1 cellular context compared by ENCODE assay signal in the genomic region with DNA sequence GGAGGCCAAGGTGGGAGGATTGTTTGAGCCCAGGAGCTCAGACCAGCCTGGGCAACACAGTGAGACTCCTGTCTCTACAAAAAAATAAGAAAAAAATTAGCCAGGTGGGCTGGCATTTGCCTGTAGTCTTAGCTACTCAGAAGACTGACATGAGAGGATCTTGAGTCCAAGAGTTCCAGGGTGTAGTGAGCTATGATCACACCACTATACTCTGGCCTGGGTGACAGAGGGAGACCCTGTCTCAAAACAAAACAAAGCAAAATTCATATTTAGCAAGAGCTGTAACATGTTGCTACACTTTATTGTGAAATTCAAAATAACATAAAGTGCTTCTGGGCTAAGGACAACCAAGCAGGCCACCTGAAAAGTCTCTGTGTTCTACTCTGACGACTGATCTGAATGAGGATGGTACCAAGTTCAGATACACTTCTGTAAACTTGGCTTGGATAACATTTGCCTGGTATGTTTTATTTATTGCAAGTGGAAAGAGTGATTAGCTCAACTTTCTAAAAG.
A peak's percentile ranks its signal among the peaks of the same experiment; 100 is the strongest.
TF ChIP-seq lines count a peak whose summit lies in the region.

No MANE protein-coding gene starts in this region.

TF ChIP-seq in K562, 482 proteins besides CTCF, POLR2A, EP300 and RAD21 (continued from another document):
- TF ChIP-seq ZNF695 (CRISPR knock-in tag; IDR thresholded peaks at IDR 0.05), result no peak
- TF ChIP-seq CEBPB (tag; IDR thresholded peaks at IDR 0.05), result peak; percentile 20; the same call in 1 of the 2 replicates
- TF ChIP-seq, protein P1, sequence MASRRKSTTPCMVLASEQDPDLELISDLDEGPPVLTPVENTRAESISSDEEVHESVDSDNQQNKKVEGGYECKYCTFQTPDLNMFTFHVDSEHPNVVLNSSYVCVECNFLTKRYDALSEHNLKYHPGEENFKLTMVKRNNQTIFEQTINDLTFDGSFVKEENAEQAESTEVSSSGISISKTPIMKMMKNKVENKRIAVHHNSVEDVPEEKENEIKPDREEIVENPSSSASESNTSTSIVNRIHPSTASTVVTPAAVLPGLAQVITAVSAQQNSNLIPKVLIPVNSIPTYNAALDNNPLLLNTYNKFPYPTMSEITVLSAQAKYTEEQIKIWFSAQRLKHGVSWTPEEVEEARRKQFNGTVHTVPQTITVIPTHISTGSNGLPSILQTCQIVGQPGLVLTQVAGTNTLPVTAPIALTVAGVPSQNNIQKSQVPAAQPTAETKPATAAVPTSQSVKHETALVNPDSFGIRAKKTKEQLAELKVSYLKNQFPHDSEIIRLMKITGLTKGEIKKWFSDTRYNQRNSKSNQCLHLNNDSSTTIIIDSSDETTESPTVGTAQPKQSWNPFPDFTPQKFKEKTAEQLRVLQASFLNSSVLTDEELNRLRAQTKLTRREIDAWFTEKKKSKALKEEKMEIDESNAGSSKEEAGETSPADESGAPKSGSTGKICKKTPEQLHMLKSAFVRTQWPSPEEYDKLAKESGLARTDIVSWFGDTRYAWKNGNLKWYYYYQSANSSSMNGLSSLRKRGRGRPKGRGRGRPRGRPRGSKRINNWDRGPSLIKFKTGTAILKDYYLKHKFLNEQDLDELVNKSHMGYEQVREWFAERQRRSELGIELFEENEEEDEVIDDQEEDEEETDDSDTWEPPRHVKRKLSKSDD (conservative IDR thresholded peaks at IDR 0.05; ENCODE audit: low read length), result no peak
TF ChIP-seq in K562: peak in this region for 1.
